ENCODE assay signal across 1 cellular context in genomic region chr10:58776613-58777318, GRCh38.
TF ChIP-seq lines count a peak whose summit lies in the region.

No MANE protein-coding gene starts in this region.

TF ChIP-seq in A549, 52 proteins besides CTCF, POLR2A, EP300 and RAD21 (continued from another document):
- no peak for TF ChIP-seq BCL3 (IDR thresholded peaks at IDR 0.05)
- TF ChIP-seq USF2 (IDR thresholded peaks at IDR 0.05): no peak
- TF ChIP-seq EHMT2 (IDR thresholded peaks at IDR 0.05; ENCODE audit: low read depth): no peak
TF ChIP-seq in A549: peak in this region for 0.
